ENCODE assay signal across 1 cellular context in the genomic region with DNA sequence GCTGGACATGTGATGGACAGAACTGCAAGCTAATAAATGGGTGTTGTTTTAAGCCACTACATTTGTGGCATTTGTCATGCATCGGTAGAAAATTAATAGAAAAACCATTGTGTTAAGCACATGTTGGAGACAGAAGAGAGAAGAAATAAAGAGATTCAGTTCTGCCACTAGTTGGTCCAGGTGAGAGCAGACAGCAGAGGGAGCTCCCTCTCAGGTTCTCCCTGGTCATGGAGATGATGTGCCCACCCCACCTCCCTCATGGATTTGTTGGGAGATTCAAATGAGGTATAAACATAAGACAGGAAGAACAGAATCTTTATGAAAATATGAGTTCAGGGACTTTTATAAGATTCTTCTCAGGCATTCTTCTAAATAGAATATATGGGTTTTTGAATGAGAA.
TF ChIP-seq lines count a peak whose summit lies in the region.

No MANE protein-coding gene starts in this region.

TF ChIP-seq in GM23338, 12 proteins besides CTCF, POLR2A, EP300 and RAD21 (continued from another document):
- TF ChIP-seq POLR2AphosphoS5 (IDR thresholded peaks at IDR 0.05; ENCODE audit: low read depth) = no peak
TF ChIP-seq in GM23338: peak in this region for 0.
